ENCODE assay signal across 7 cellular contexts in the genomic region with DNA sequence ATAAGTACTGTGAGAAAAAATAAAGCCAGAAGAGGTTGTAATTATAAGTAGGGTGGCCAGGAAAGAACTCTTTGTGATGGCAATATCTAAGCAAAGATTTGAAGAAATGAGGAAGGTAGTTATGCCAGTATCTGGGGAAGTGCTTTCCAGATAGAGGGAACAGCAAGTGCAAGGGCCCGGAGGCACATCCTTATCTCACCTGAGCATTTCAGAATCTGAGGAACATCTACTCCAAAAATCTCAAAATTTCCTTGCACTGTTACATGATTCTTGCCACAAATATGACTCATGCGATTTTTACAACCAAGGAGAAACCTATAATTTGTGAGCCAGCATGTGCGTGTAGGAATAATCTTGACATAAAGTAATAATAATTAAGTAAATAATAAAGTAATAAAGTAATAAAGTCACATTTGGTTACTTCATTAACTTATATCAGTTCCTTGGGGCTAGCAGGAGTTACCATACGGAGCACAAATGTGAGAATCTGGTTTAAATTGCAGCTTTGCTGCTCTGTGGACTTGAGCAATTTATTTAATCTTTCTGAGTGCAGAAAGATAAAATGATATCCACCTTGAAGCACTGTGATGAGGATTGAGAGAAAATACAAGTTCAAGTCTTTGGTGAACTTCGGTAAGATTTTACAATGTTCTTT.
"Had no signal": no experiment of that assay in that cellular context is flagged by ENCODE, and none has a peak within 500 bp of the region (broad histone marks: within the 10 kb centered on the region; RNA-seq: fewer than 3 reads in every experiment).

No MANE protein-coding gene starts in this region.

- ATAC-seq: GM23338, HCT116, HepG2 had no signal

- H3K4me2 ChIP-seq: GM23338, KMS-11 had no signal

- DNase-seq: H9, KBM-7 had no signal

- H3K4me3 ChIP-seq: GM23338 had no signal

- H3K9ac ChIP-seq: KMS-11 had no signal

- H3K27ac ChIP-seq: HL-60, KMS-11 had no signal

- H2AFZ ChIP-seq: GM23338 had no signal
